In genomic region chr2:152497481-152498052, GRCh38 we compare ENCODE assay signal across 9 cellular contexts.
DNase-seq lines count a peak whose midpoint lies in the region; ATAC-seq and TF ChIP-seq lines count a peak whose summit lies in the region.
"Had no signal": no experiment of that assay in that cellular context is flagged by ENCODE, and none has a peak within 500 bp of the region (broad histone marks: within the 10 kb centered on the region; RNA-seq: fewer than 3 reads in every experiment).

No MANE protein-coding gene starts in this region.

- H3K27me3 ChIP-seq in fibroblast of lung (ENCODE audit: control insufficient read depth, insufficient read depth, low read length) (no peaks in the 10 kb centered on the region), A673 (replicated peaks; ENCODE audit: insufficient read depth, low read depth, low read length, poor library complexity) (no peaks in the 10 kb centered on the region)

- H3K79me2 ChIP-seq in fibroblast of lung (ENCODE audit: control insufficient read depth, insufficient read depth, low read length), result peaks cover 4% of the 10 kb centered on the region

- H4K20me1 ChIP-seq in fibroblast of lung (ENCODE audit: control insufficient read depth, extremely low read depth, insufficient read depth, low read length), result no peaks in the 10 kb centered on the region

- peaks cover 2% of the 10 kb centered on the region for H3K4me1 ChIP-seq in fibroblast of lung (ENCODE audit: control insufficient read depth, extremely low read depth, insufficient read depth, low read length)
- peaks cover 31% of the 10 kb centered on the region for H3K4me1 ChIP-seq in A673 (ENCODE audit: insufficient read depth, low read length, poor library complexity, severe bottlenecking)

- DNase-seq in ACHN (peak; percentile 77), MV-4-11 (lab: John Stamatoyannopoulos, UW) (peak; percentile 22), fibroblast of lung (ENCODE audit: low read depth in 2 of 2) (peak; percentile 37 to 95), islet precursor cell (no peak), NCI-H2171 (lab: John Stamatoyannopoulos, UW) (no peak), A673 (ENCODE audit: low spot score) (no peak)
- DNase-seq in activated CD8-positive, alpha-beta memory T cell treated with anti-CD3 and anti-CD28 coated beads for 24 hours, result no peak

- in situ Hi-C loops in ACHN (cut with HindIII; ENCODE audit: low pct_ligation_motif_present, low pct_unique_long_range_greater_than_20kb, low sequenced_read_pairs), result no loop called here

- H3K36me3 ChIP-seq in fibroblast of lung (ENCODE audit: control insufficient read depth, insufficient read depth, low read length) (no peaks in the 10 kb centered on the region), A673 (ENCODE audit: insufficient read depth, low read length, poor library complexity, severe bottlenecking) (no peaks in the 10 kb centered on the region)

- CTCF ChIA-PET in A673 (lab: Charles Lee), result no interaction called here

- no peak overlapping the region for H3K27ac ChIP-seq in fibroblast of lung (ENCODE audit: insufficient read depth, low read length)
- H3K27ac ChIP-seq in A673 (ENCODE audit: low read depth, low read length, poor library complexity, severe bottlenecking), result no peak overlapping the region
- H3K27ac ChIP-seq: C4-2B had no signal

- POLR2A ChIA-PET in A673 (lab: Charles Lee; ENCODE audit: low non-redundant PET), result no interaction called here

- H3K9ac ChIP-seq in fibroblast of lung (ENCODE audit: insufficient read depth, low read length), result no peak overlapping the region

- intact Hi-C loops in A673 (cut with micrococcal nuclease; ENCODE audit: unreplicated experiment), result no loop called here

- H3K4me3 ChIP-seq in fibroblast of lung (replicated peaks in 1 of 4; ENCODE audit: control extremely low read depth in 1 of 4, insufficient read depth in 1 of 4, low read depth in 3 of 4, low read length in 4 of 4) (no peak overlapping the region), A673 (ENCODE audit: low read depth, low read length, poor library complexity, severe bottlenecking) (no peak overlapping the region)

- H3K9me3 ChIP-seq in fibroblast of lung (ENCODE audit: control insufficient read depth, insufficient read depth, low read depth, low read length) (no peaks in the 10 kb centered on the region), A673 (ENCODE audit: low read depth, low read length, poor library complexity, severe bottlenecking) (peaks cover 4% of the 10 kb centered on the region)

- H2AFZ ChIP-seq in fibroblast of lung (ENCODE audit: low read length), result no peak overlapping the region

- no TSS peak for BruUV-seq in A673 (replicated peaks; lab: Mats Ljungman, UMichigan)

- no peak overlapping the region for H3K4me2 ChIP-seq in fibroblast of lung (ENCODE audit: extremely low read depth, insufficient read depth, low read length)

- ATAC-seq in GM21723 (IDR thresholded peaks at IDR 0.05; ENCODE audit: unreplicated experiment), result peak; percentile 67

- TF ChIP-seq CTCF in fibroblast of lung (conservative IDR thresholded peaks at IDR 0.05 in 1 of 2, IDR thresholded peaks at IDR 0.05 in 1 of 2; ENCODE audit: low read depth in 1 of 2, low read length in 2 of 2) (no peak), A673 (conservative IDR thresholded peaks at IDR 0.05; ENCODE audit: low read depth, low read length) (no peak)

Comparison
In these comparisons a context has a peak if more than half of its experiments do, and no peak if none do; other contexts are left out.
1. DNase-seq: peak in ACHN (single experiment), MV-4-11 (single experiment) and fibroblast of lung (2 of 2); none in activated CD8-positive, alpha-beta memory T cell treated with anti-CD3 and anti-CD28 coated beads for 24 hours (single experiment), islet precursor cell (single experiment), NCI-H2171 (single experiment) and A673 (single experiment).